ENCODE assay signal across 10 cellular contexts in the genomic region with DNA sequence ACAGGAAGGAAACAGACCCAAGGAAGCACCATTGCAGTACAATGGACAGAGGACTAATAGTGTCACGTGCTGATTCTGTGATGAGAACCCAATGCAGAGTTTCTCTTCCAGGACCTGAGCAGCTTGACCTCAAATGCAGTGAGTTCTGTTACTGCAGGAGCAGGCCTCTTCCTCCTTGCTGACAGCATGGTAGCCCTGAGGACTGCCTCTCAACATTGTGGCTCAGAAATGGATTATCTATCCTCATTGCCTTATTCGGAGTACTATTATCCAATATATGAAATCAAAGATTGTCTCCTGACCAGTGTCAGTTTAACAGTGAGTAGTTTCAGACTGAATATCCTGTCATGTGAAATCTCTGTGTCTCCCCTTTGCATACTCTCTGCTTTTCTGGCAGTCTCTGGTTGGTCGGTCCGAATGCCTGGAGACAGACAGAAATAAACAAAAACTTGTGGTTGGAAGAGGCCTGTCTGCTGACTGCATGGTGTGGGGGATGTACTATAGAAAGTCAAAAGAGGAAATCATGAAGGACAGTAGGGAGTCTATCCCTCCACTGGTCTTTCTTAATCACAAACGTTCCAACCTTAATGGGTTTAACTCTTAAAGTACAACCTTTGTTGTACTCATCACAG. TPM values are rescaled to one million over a fixed set of nuclear protein-coding genes. Genes with fewer than 3 reads are reported as not detected.
DNase-seq lines count a peak whose midpoint lies in the region; ATAC-seq lines count a peak whose summit lies in the region.
"Had no signal": no experiment of that assay in that cellular context is flagged by ENCODE, and none has a peak within 500 bp of the region (broad histone marks: within the 10 kb centered on the region; RNA-seq: fewer than 3 reads in every experiment).

No MANE protein-coding gene starts in this region.

- no peak overlapping the region for H3K23ac ChIP-seq in mesenchymal stem cell (ENCODE audit: low read length in 2 of 2)

- H3K9ac ChIP-seq in Karpas-422 (ENCODE audit: low read length) (no peak overlapping the region), mesenchymal stem cell (ENCODE audit: low read length) (no peak overlapping the region)

- H3K27me3 ChIP-seq in Karpas-422 (ENCODE audit: low read length) (no peaks in the 10 kb centered on the region; the same call in 1 of the 2 replicates), mesenchymal stem cell (ENCODE audit: control insufficient read depth in 1 of 2, insufficient read depth in 1 of 2, low read length in 2 of 2) (no peaks in the 10 kb centered on the region)
- H3K27me3 ChIP-seq: ovary had no signal

- no peak overlapping the region for H4K8ac ChIP-seq in mesenchymal stem cell (ENCODE audit: low read length)

- H3K9me2 ChIP-seq in Karpas-422 (replicated peaks; ENCODE audit: insufficient read depth, low read length), result no peaks in the 10 kb centered on the region

- no peak overlapping the region for H2BK5ac ChIP-seq in mesenchymal stem cell (ENCODE audit: low read depth, low read length, poor library complexity, severe bottlenecking)

- DNase-seq in Karpas-422 (no peak), mesenchymal stem cell (peak; percentile 72), 8988T (no peak), kidney tubule cell (ENCODE audit: low spot score) (no peak)
- no peak for DNase-seq in activated CD4-positive, CD25-positive, alpha-beta regulatory T cell (lab: John Stamatoyannopoulos, UW)
- no peak for DNase-seq in stimulated activated CD4-positive, alpha-beta T cell treated with anti-CD3 and anti-CD28 coated beads, Interleukin-4, amount 100 ng/mL, for 1 hour
- DNase-seq: ovary had no signal

- H2BK15ac ChIP-seq in mesenchymal stem cell (ENCODE audit: low read depth, poor library complexity, severe bottlenecking), result no peak overlapping the region

- peak; percentile 77 for ATAC-seq in GM18873 (IDR thresholded peaks at IDR 0.05; ENCODE audit: low FRiP score, unreplicated experiment)
- peak; percentile 90 for ATAC-seq in HG02642 (IDR thresholded peaks at IDR 0.05; ENCODE audit: poor library complexity, unreplicated experiment)
- ATAC-seq: activated T-helper 17 cell treated with anti-CD3 and anti-CD28 coated beads, Interleukin-2, amount 50 U/mL, for 72 hours had no signal

- H3K79me1 ChIP-seq in mesenchymal stem cell (replicated peaks; ENCODE audit: low read length, poor library complexity, severe bottlenecking), result no peaks in the 10 kb centered on the region

- H4K20me1 ChIP-seq in Karpas-422 (ENCODE audit: insufficient read depth, low read depth, low read length), result no peaks in the 10 kb centered on the region

- no peak overlapping the region for H2BK120ac ChIP-seq in mesenchymal stem cell (ENCODE audit: low read depth, low read length)

- H3K79me2 ChIP-seq in Karpas-422 (ENCODE audit: low read length), result no peaks in the 10 kb centered on the region

- no peak overlapping the region for H3K4me3 ChIP-seq in Karpas-422 (ENCODE audit: low read length)
- no peak overlapping the region for H3K4me3 ChIP-seq in mesenchymal stem cell (ENCODE audit: insufficient read depth in 1 of 2, low read depth in 1 of 2, low read length in 2 of 2)
- H3K4me3 ChIP-seq: ovary had no signal

- H3K4ac ChIP-seq in mesenchymal stem cell (ENCODE audit: low read depth in 1 of 2, low read length in 2 of 2), result no peak overlapping the region

- H3K14ac ChIP-seq in mesenchymal stem cell (ENCODE audit: low read length in 2 of 2), result no peak overlapping the region

- H3K4me1 ChIP-seq in Karpas-422 (ENCODE audit: low read length), result peaks cover 12% of the 10 kb centered on the region
- no peaks in the 10 kb centered on the region for H3K4me1 ChIP-seq in mesenchymal stem cell (ENCODE audit: control insufficient read depth, insufficient read depth, low read depth, low read length)

- H2AFZ ChIP-seq in Karpas-422 (ENCODE audit: low read length) (no peak overlapping the region), mesenchymal stem cell (ENCODE audit: low read depth, low read length) (no peak overlapping the region)

- no peak overlapping the region for H4K91ac ChIP-seq in mesenchymal stem cell (ENCODE audit: low read length)

- H3K9me3 ChIP-seq in Karpas-422 (ENCODE audit: low read length), result no peaks in the 10 kb centered on the region
- H3K9me3 ChIP-seq in mesenchymal stem cell (ENCODE audit: control insufficient read depth, low read length), result no peaks in the 10 kb centered on the region
- H3K9me3 ChIP-seq: ovary had no signal

- H3K4me2 ChIP-seq in Karpas-422 (ENCODE audit: low read depth, low read length, poor library complexity, severe bottlenecking), result peak overlapping the region; percentile 5
- no peak overlapping the region for H3K4me2 ChIP-seq in mesenchymal stem cell (ENCODE audit: low read length, poor library complexity, severe bottlenecking)

- H3K27ac ChIP-seq in Karpas-422 (ENCODE audit: low read length) (no peak overlapping the region), mesenchymal stem cell (ENCODE audit: low read length, poor library complexity, severe bottlenecking) (no peak overlapping the region)
- H3K27ac ChIP-seq: ovary had no signal

- H3K36me3 ChIP-seq in Karpas-422 (ENCODE audit: insufficient read depth, low read length) (no peaks in the 10 kb centered on the region), mesenchymal stem cell (ENCODE audit: control insufficient read depth in 1 of 2, insufficient read depth in 2 of 2, low read depth in 1 of 2, low read length in 2 of 2) (no peaks in the 10 kb centered on the region)
- H3K36me3 ChIP-seq: ovary had no signal

- H3K18ac ChIP-seq in mesenchymal stem cell (ENCODE audit: low read depth in 1 of 2, low read length in 2 of 2), result no peak overlapping the region

- H2AK5ac ChIP-seq in mesenchymal stem cell (ENCODE audit: low read length, severe bottlenecking), result no peak overlapping the region

- WGBS in mesenchymal stem cell, result 37% methylated on average over 3 of the region's 5 CpGs

- no peak overlapping the region for H2BK12ac ChIP-seq in mesenchymal stem cell (ENCODE audit: low read length in 2 of 2)

RNA-seq across cellular contexts. Expression of gene MS4A14, which starts 6.9 kb away (rescaled TPM):
- 0.65 and 1.3 TPM in 2 replicates for total RNA-seq in Karpas-422 (2014; rRNA removed; shearing (Covaris generic); ENCODE audit: low replicate concordance)
- 0.03 TPM for polyA plus RNA-seq in mesenchymal stem cell (2013, experiment 1 of 2)
- polyA plus RNA-seq in mesenchymal stem cell (2013, experiment 2 of 2), result 0.03 TPM
- total RNA-seq: activated T-helper 17 cell treated with anti-CD3 and anti-CD28 coated beads, Interleukin-2, amount 50 U/mL, for 72 hours had no signal

RNA-seq across cellular contexts. Expression of gene MS4A7, which starts 11.1 kb away (rescaled TPM):
- 2.7 and 12.1 TPM in 2 replicates for total RNA-seq in Karpas-422 (2014; rRNA removed; shearing (Covaris generic); ENCODE audit: low replicate concordance)
- 0.07 TPM for polyA plus RNA-seq in mesenchymal stem cell (2013, experiment 1 of 2)
- polyA plus RNA-seq in mesenchymal stem cell (2013, experiment 2 of 2), result 0.16 TPM
- total RNA-seq: activated T-helper 17 cell treated with anti-CD3 and anti-CD28 coated beads, Interleukin-2, amount 50 U/mL, for 72 hours had no signal

RNA-seq across cellular contexts. Expression of gene MS4A5, which starts 40.0 kb away (rescaled TPM):
- total RNA-seq in Karpas-422 (2014; rRNA removed; shearing (Covaris generic); ENCODE audit: low replicate concordance), result not detected in 2 replicates
- polyA plus RNA-seq in mesenchymal stem cell (2013, experiment 1 of 2), result not detected
- not detected for polyA plus RNA-seq in mesenchymal stem cell (2013, experiment 2 of 2)
- total RNA-seq: activated T-helper 17 cell treated with anti-CD3 and anti-CD28 coated beads, Interleukin-2, amount 50 U/mL, for 72 hours; ovary had no signal
- polyA plus RNA-seq: ovary had no signal
